In genomic region chr4:138238521-138239292, GRCh38 we compare ENCODE assay signal across 14 cellular contexts. TPM values are rescaled to one million over a fixed set of nuclear protein-coding genes. Genes with fewer than 3 reads are reported as not detected.
DNase-seq lines count a peak whose midpoint lies in the region; ATAC-seq and TF ChIP-seq lines count a peak whose summit lies in the region.
"Had no signal": no experiment of that assay in that cellular context is flagged by ENCODE, and none has a peak within 500 bp of the region (broad histone marks: within the 10 kb centered on the region; RNA-seq: fewer than 3 reads in every experiment).

No MANE protein-coding gene starts in this region.

- no peak for TF ChIP-seq CTCF in LNCaP clone FGC (IDR thresholded peaks at IDR 0.05; ENCODE audit: control insufficient read depth, extremely low read depth, insufficient read depth)
- no peak for TF ChIP-seq CTCF in chondrocyte (IDR thresholded peaks at IDR 0.05)
- TF ChIP-seq CTCF in neural crest cell (conservative IDR thresholded peaks at IDR 0.05) = no peak
- no peak for TF ChIP-seq CTCF in testis (IDR thresholded peaks at IDR 0.05)

- H3K9me3 ChIP-seq in testis = no peaks in the 10 kb centered on the region
- H3K9me3 ChIP-seq: gastroesophageal sphincter, stomach had no signal

- in situ Hi-C loops in Caki2 (cut with HindIII; ENCODE audit: low pct_unique_long_range_greater_than_20kb, low sequenced_read_pairs) = no loop called here

- H3K27me3 ChIP-seq in testis = no peaks in the 10 kb centered on the region
- H3K27me3 ChIP-seq: gastroesophageal sphincter, stomach had no signal

- H3K4me3 ChIP-seq in LNCaP clone FGC (ENCODE audit: low read depth, low read length) (peak overlapping the region; percentile 68), testis (no peak overlapping the region)
- H3K4me3 ChIP-seq: gastroesophageal sphincter had no signal

- DNase-seq in Caki2 (ENCODE audit: low read depth) = peak; percentile 42
- no peak for DNase-seq in LNCaP clone FGC (ENCODE audit: low read depth)
- DNase-seq in chondrocyte (ENCODE audit: low spot score) = no peak
- no peak for DNase-seq in neural crest cell (ENCODE audit: low read depth, low spot score)
- DNase-seq in testis = no peak
- no peak for DNase-seq in dermis blood vessel endothelial cell
- DNase-seq in activated naive CD8-positive, alpha-beta T cell treated with anti-CD3 and anti-CD28 coated beads, Interleukin-2, amount 50 U/mL, for 24 hours = no peak
- DNase-seq in HuH-7 (ENCODE audit: low spot score) = no peak
- DNase-seq: activated CD4-positive, CD25-positive, alpha-beta regulatory T cell; CD4-positive, CD25-positive, alpha-beta regulatory T cell; GDM1; GOT3; stomach had no signal

- H3K4me1 Mint-ChIP-seq in chondrocyte (ENCODE audit: low read depth) (peaks cover 65% of the 10 kb centered on the region), neural crest cell (peaks cover 49% of the 10 kb centered on the region)
- H3K4me1 Mint-ChIP-seq in activated naive CD8-positive, alpha-beta T cell treated with anti-CD3 and anti-CD28 coated beads, Interleukin-2, amount 50 U/mL, for 24 hours = peaks cover 41% of the 10 kb centered on the region

- H3K4me3 Mint-ChIP-seq in chondrocyte (ENCODE audit: unreplicated experiment) = peak overlapping the region; percentile 93
- peak overlapping the region; percentile 94 for H3K4me3 Mint-ChIP-seq in neural crest cell
- H3K4me3 Mint-ChIP-seq in activated naive CD8-positive, alpha-beta T cell treated with anti-CD3 and anti-CD28 coated beads, Interleukin-2, amount 50 U/mL, for 24 hours = no peak overlapping the region
- H3K4me3 Mint-ChIP-seq: CD4-positive, CD25-positive, alpha-beta regulatory T cell had no signal

- H3K9me3 Mint-ChIP-seq in chondrocyte (ENCODE audit: low read depth) (no peaks in the 10 kb centered on the region), neural crest cell (peaks cover 4% of the 10 kb centered on the region)
- peaks cover 4% of the 10 kb centered on the region for H3K9me3 Mint-ChIP-seq in activated naive CD8-positive, alpha-beta T cell treated with anti-CD3 and anti-CD28 coated beads, Interleukin-2, amount 50 U/mL, for 24 hours

- H3K36me3 Mint-ChIP-seq in chondrocyte (ENCODE audit: low read depth) = no peaks in the 10 kb centered on the region
- peaks cover 7% of the 10 kb centered on the region for H3K36me3 Mint-ChIP-seq in neural crest cell (ENCODE audit: low read depth)
- peaks cover 7% of the 10 kb centered on the region for H3K36me3 Mint-ChIP-seq in activated naive CD8-positive, alpha-beta T cell treated with anti-CD3 and anti-CD28 coated beads, Interleukin-2, amount 50 U/mL, for 24 hours (ENCODE audit: low read depth)
- H3K36me3 Mint-ChIP-seq: CD4-positive, CD25-positive, alpha-beta regulatory T cell had no signal

- peak overlapping the region; percentile 86 for H3K27ac Mint-ChIP-seq in chondrocyte (ENCODE audit: unreplicated experiment)
- H3K27ac Mint-ChIP-seq in neural crest cell (ENCODE audit: unreplicated experiment) = no peak overlapping the region
- H3K27ac Mint-ChIP-seq in activated naive CD8-positive, alpha-beta T cell treated with anti-CD3 and anti-CD28 coated beads, Interleukin-2, amount 50 U/mL, for 24 hours = no peak overlapping the region
- H3K27ac Mint-ChIP-seq: CD4-positive, CD25-positive, alpha-beta regulatory T cell had no signal

- intact Hi-C loops in testis (cut with DNase I; ENCODE audit: low total_unique reads) = no loop called here

- H3K27me3 Mint-ChIP-seq in chondrocyte (ENCODE audit: low read depth) (no peaks in the 10 kb centered on the region), neural crest cell (ENCODE audit: low read depth) (no peaks in the 10 kb centered on the region)
- H3K27me3 Mint-ChIP-seq in activated naive CD8-positive, alpha-beta T cell treated with anti-CD3 and anti-CD28 coated beads, Interleukin-2, amount 50 U/mL, for 24 hours = no peaks in the 10 kb centered on the region
- H3K27me3 Mint-ChIP-seq: CD4-positive, CD25-positive, alpha-beta regulatory T cell had no signal

- no peak for TF ChIP-seq POLR2A in testis (IDR thresholded peaks at IDR 0.05)

- no peaks in the 10 kb centered on the region for H3K36me3 ChIP-seq in testis (ENCODE audit: low read depth, missing control alignments)
- H3K36me3 ChIP-seq: gastroesophageal sphincter, stomach had no signal

- H3K4me1 ChIP-seq in testis = peaks cover 6% of the 10 kb centered on the region

- no peak overlapping the region for H3K27ac ChIP-seq in testis
- H3K27ac ChIP-seq: gastroesophageal sphincter had no signal

- no peak for ATAC-seq in activated naive CD8-positive, alpha-beta T cell treated with anti-CD3 and anti-CD28 coated beads, Interleukin-2, amount 50 U/mL, for 24 hours
- ATAC-seq: gastroesophageal sphincter had no signal

- 81 to 92% methylated on average over 4 of the region's 4 CpGs for WGBS in testis, 2 donors

RNA-seq across cellular contexts. Expression of gene SLC7A11, which starts 3.4 kb away (rescaled TPM):
- 50.0 and 55.9 TPM in 2 replicates for total RNA-seq in Caki2 (2014; rRNA removed; shearing (Covaris generic); ENCODE audit: low replicate concordance)
- 5.6 to 31.5 TPM (median 29.7 TPM) in 3 replicates for total RNA-seq in chondrocyte
- 18.7 and 19.2 TPM in 2 replicates for total RNA-seq in neural crest cell
- 1 to 10 TPM; 1.3 to 1.5 TPM for total RNA-seq in testis
- polyA plus RNA-seq in testis (ENCODE audit: insufficient read depth, low read depth, low replicate concordance) = 1.3 TPM
- 16.5 and 46.1 TPM in 2 replicates for total RNA-seq in dermis blood vessel endothelial cell
